9 cellular contexts compared by ENCODE assay signal in the genomic region with DNA sequence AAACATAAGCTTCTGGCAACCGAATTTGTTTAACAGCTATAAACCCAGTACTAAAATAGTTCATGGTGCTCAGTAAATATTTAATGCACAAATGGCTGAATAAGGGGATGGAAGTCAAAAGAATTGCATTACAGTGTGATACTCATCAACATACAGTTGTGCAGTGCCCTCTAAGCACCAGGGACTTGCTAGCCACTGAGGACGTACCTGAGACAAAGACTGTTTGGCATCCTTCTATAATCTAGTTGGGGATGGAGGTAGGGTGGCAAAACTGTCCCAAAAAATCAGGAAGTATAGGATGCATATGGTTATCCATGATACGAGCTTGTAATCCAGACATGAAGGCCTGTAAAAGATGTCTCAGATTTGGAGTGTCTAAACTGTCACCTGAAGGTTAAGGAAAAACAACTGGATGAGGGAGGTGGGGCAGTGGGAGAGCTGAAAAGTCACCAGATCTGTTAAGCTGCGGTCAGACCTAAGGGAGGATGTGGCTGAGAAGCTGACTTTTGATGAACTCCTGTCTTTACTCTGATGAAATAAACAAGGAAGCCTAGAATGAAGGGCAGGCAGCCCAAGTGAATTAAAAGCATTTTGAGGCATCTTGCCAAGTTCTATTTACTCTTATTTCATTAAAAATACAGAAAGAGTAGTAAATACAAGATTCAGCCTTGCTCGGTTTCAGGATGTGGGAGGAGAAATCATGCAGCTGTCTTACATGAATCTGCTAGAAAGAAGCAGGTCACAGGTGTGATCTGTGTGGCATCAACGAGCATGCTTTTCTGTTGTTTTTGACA. TPM values are rescaled to one million over a fixed set of nuclear protein-coding genes. Genes with fewer than 3 reads are reported as not detected.
DNase-seq lines count a peak whose midpoint lies in the region; ATAC-seq and TF ChIP-seq lines count a peak whose summit lies in the region.
"Had no signal": no experiment of that assay in that cellular context is flagged by ENCODE, and none has a peak within 500 bp of the region (broad histone marks: within the 10 kb centered on the region; RNA-seq: fewer than 3 reads in every experiment).

No MANE protein-coding gene starts in this region.

- peaks cover 0 to 5% of the 10 kb centered on the region in 2 experiments for H3K4me1 ChIP-seq in neutrophil (ENCODE audit: control insufficient read depth in 1 of 2, insufficient read depth in 1 of 2, low read depth in 1 of 2, low read length in 1 of 2)

- peaks cover 18% of the 10 kb centered on the region for H3K4me1 Mint-ChIP-seq in T-helper 17 cell

- peaks cover 24% of the 10 kb centered on the region for H3K36me3 ChIP-seq in neutrophil

- TF ChIP-seq CTCF in neutrophil (IDR thresholded peaks at IDR 0.05), result no peak

- H3K27ac ChIP-seq in neutrophil, result peak overlapping the region; percentile 44

- H3K27me3 Mint-ChIP-seq in T-helper 17 cell, result no peaks in the 10 kb centered on the region

- H3K36me3 Mint-ChIP-seq in T-helper 17 cell (ENCODE audit: low read depth), result no peaks in the 10 kb centered on the region

- H3K4me3 ChIP-seq in neutrophil (ENCODE audit: low read depth in 1 of 2, low read length in 1 of 2), result no peak overlapping the region

- H3K27me3 ChIP-seq in neutrophil, result no peaks in the 10 kb centered on the region

- ATAC-seq in GM19397 (IDR thresholded peaks at IDR 0.05; ENCODE audit: unreplicated experiment) (peak; percentile 72), HG03045 (IDR thresholded peaks at IDR 0.05; ENCODE audit: unreplicated experiment) (peak; percentile 67), T-helper 17 cell (peak; percentile 83)

- DNase-seq in T-helper 17 cell (no peak), DMS 273 treated with DMSO at 0.1 percent for 48 hours (lab: John Stamatoyannopoulos, UW) (no peak), medulla oblongata (ENCODE audit: extremely low spot score) (no peak), AG08396 (ENCODE audit: low spot score) (no peak), NCI-H524 treated with DMSO at 0.1 percent for 48 hours (lab: John Stamatoyannopoulos, UW) (no peak)
- DNase-seq: NCI-H82 had no signal

- H3K4me3 Mint-ChIP-seq in T-helper 17 cell, result peak overlapping the region; percentile 73

- H3K27ac Mint-ChIP-seq in T-helper 17 cell, result peak overlapping the region; percentile 6

- H3K9me3 ChIP-seq in T-helper 17 cell (ENCODE audit: control insufficient read depth, low read length, poor library complexity, severe bottlenecking), result no peaks in the 10 kb centered on the region
- H3K9me3 ChIP-seq in neutrophil, result no peaks in the 10 kb centered on the region

RNA-seq across cellular contexts. Expression of gene CD38, which starts 12.0 kb away (rescaled TPM):
- total RNA-seq in T-helper 17 cell, result 1 to 10 TPM; 1.4 TPM
